ENCODE assay signal across 1 cellular context in genomic region chr18:22439447-22439846, GRCh38.
A peak's percentile ranks its signal among the peaks of the same experiment; 100 is the strongest.
TF ChIP-seq lines count a peak whose summit lies in the region.

No MANE protein-coding gene starts in this region.

TF ChIP-seq in IMR-90, 13 proteins besides CTCF, POLR2A, EP300 and RAD21 (continued from another document):
- peak; percentile 82 for TF ChIP-seq CEBPB (IDR thresholded peaks at IDR 0.05; ENCODE audit: low read depth, low read length)
